23 cellular contexts compared by ENCODE assay signal in genomic region chr15:94015324-94015723, GRCh38.
"Had no signal": no experiment of that assay in that cellular context is flagged by ENCODE, and none has a peak within 500 bp of the region (broad histone marks: within the 10 kb centered on the region; RNA-seq: fewer than 3 reads in every experiment).

No MANE protein-coding gene starts in this region.

- H3K36me3 Mint-ChIP-seq: activated naive CD4-positive, alpha-beta T cell treated with anti-CD3 and anti-CD28 coated beads, Interleukin-2, amount 10 ng/mL, durations not matched to agents 7 days and 5 days; activated naive CD8-positive, alpha-beta T cell treated with anti-CD3 and anti-CD28 coated beads for 36 hours had no signal

- H3K27ac ChIP-seq: Peyer's patch, SJSA1 had no signal

- H3K27me3 Mint-ChIP-seq: activated naive CD4-positive, alpha-beta T cell treated with anti-CD3 and anti-CD28 coated beads, Interleukin-2, amount 10 ng/mL, durations not matched to agents 7 days and 5 days; activated naive CD8-positive, alpha-beta T cell treated with anti-CD3 and anti-CD28 coated beads for 36 hours had no signal

- H3K4me3 Mint-ChIP-seq: activated B cell treated with CpG ODN at 0.5 μM for 24 hours; activated CD4-positive, alpha-beta memory T cell treated with anti-CD3 and anti-CD28 coated beads, Interleukin-2, amount 10 ng/mL, durations not matched to agents 7 days and 5 days; activated naive CD4-positive, alpha-beta T cell treated with anti-CD3 and anti-CD28 coated beads, Interleukin-2, amount 10 ng/mL, durations not matched to agents 7 days and 5 days; activated naive CD8-positive, alpha-beta T cell treated with anti-CD3 and anti-CD28 coated beads for 36 hours; activated T-helper 17 cell treated with anti-CD3 and anti-CD28 coated beads, Interleukin-2, amount 50 U/mL, for 72 hours; T-helper 1 cell treated with Interleukin-12 subunit alpha and Interleukin-12 subunit beta and Interleukin-4 antibody, amounts not matched to agents 30 μg/mL and 1 μg/mL, for 36 hours had no signal

- H3K4me1 ChIP-seq: Peyer's patch had no signal

- H3K27me3 ChIP-seq: Peyer's patch, SJSA1 had no signal

- H3K27ac Mint-ChIP-seq: activated B cell treated with CpG ODN at 0.5 μM for 24 hours; activated CD4-positive, alpha-beta memory T cell treated with anti-CD3 and anti-CD28 coated beads, Interleukin-2, amount 10 ng/mL, durations not matched to agents 7 days and 5 days; activated naive CD4-positive, alpha-beta T cell treated with anti-CD3 and anti-CD28 coated beads, Interleukin-2, amount 10 ng/mL, durations not matched to agents 7 days and 5 days; activated naive CD8-positive, alpha-beta T cell treated with anti-CD3 and anti-CD28 coated beads for 36 hours; activated T-helper 17 cell treated with anti-CD3 and anti-CD28 coated beads, Interleukin-2, amount 50 U/mL, for 72 hours; T-helper 1 cell treated with Interleukin-12 subunit alpha and Interleukin-12 subunit beta and Interleukin-4 antibody, amounts not matched to agents 30 μg/mL and 1 μg/mL, for 36 hours had no signal

- H3K4me3 ChIP-seq: K562, Peyer's patch, SJSA1 had no signal

- ATAC-seq: activated T-helper 17 cell treated with anti-CD3 and anti-CD28 coated beads, Interleukin-2, amount 50 U/mL, for 72 hours; K562 had no signal

- DNase-seq: activated B cell treated with CpG ODN at 0.5 μM for 24 hours; activated CD4-positive, alpha-beta memory T cell treated with anti-CD3 and anti-CD28 coated beads, Interleukin-2, amount 10 ng/mL, durations not matched to agents 7 days and 5 days; activated CD4-positive, alpha-beta T cell treated with anti-CD3 and anti-CD28 coated beads for 1 hour; activated CD4-positive, alpha-beta T cell treated with anti-CD3 and anti-CD28 coated beads, Interleukin-2, amount 50 U/mL, for 1 hour; activated gamma-delta T cell treated with Interleukin-2 at 50 U/mL for 16 hours; activated naive CD4-positive, alpha-beta T cell treated with anti-CD3 and anti-CD28 coated beads, Interleukin-2, amount 10 ng/mL, durations not matched to agents 7 days and 5 days; activated naive CD8-positive, alpha-beta T cell treated with anti-CD3 and anti-CD28 coated beads for 36 hours; activated T-cell treated with anti-CD3 and anti-CD28 coated beads for 4 hours; activated T-cell treated with anti-CD3 and anti-CD28 coated beads, Interleukin-2, amount 50 U/mL, for 48 hours; cerebellar nuclear complex; Karpas-422; NCI-H1105; NCI-H1436; NCI-H1694 treated with DMSO at 0.1 percent for 48 hours; NCI-H2029 treated with DMSO at 0.1 percent for 48 hours; NCI-H510A treated with DMSO at 0.1 percent for 48 hours; NCI-H69; Peyer's patch; SHP77 had no signal

- H3K9me3 Mint-ChIP-seq: activated CD4-positive, alpha-beta memory T cell treated with anti-CD3 and anti-CD28 coated beads, Interleukin-2, amount 10 ng/mL, durations not matched to agents 7 days and 5 days; activated naive CD4-positive, alpha-beta T cell treated with anti-CD3 and anti-CD28 coated beads, Interleukin-2, amount 10 ng/mL, durations not matched to agents 7 days and 5 days; T-helper 1 cell treated with Interleukin-12 subunit alpha and Interleukin-12 subunit beta and Interleukin-4 antibody, amounts not matched to agents 30 μg/mL and 1 μg/mL, for 36 hours had no signal

- H3K36me3 ChIP-seq: Peyer's patch, SJSA1 had no signal

- H3K9me3 ChIP-seq: Peyer's patch had no signal

- H3K4me1 Mint-ChIP-seq: activated B cell treated with CpG ODN at 0.5 μM for 24 hours; activated naive CD4-positive, alpha-beta T cell treated with anti-CD3 and anti-CD28 coated beads, Interleukin-2, amount 10 ng/mL, durations not matched to agents 7 days and 5 days; activated naive CD8-positive, alpha-beta T cell treated with anti-CD3 and anti-CD28 coated beads for 36 hours had no signal
